ENCODE assay signal across 1 cellular context in genomic region chr11:77519847-77520246, GRCh38.
TF ChIP-seq lines count a peak whose summit lies in the region.

No MANE protein-coding gene starts in this region.

TF ChIP-seq in K562, 482 proteins besides CTCF, POLR2A, EP300 and RAD21:
- peak; percentile 54; a peak in 3 of 4 replicates for TF ChIP-seq NRF1 (conservative IDR thresholded peaks at IDR 0.05 in 1 of 2, IDR thresholded peaks at IDR 0.05 in 1 of 2)
- no peak for TF ChIP-seq TARDBP (IDR thresholded peaks at IDR 0.05)
TF ChIP-seq in K562: peak in this region for 1.
